8 cellular contexts compared by ENCODE assay signal in the genomic region with DNA sequence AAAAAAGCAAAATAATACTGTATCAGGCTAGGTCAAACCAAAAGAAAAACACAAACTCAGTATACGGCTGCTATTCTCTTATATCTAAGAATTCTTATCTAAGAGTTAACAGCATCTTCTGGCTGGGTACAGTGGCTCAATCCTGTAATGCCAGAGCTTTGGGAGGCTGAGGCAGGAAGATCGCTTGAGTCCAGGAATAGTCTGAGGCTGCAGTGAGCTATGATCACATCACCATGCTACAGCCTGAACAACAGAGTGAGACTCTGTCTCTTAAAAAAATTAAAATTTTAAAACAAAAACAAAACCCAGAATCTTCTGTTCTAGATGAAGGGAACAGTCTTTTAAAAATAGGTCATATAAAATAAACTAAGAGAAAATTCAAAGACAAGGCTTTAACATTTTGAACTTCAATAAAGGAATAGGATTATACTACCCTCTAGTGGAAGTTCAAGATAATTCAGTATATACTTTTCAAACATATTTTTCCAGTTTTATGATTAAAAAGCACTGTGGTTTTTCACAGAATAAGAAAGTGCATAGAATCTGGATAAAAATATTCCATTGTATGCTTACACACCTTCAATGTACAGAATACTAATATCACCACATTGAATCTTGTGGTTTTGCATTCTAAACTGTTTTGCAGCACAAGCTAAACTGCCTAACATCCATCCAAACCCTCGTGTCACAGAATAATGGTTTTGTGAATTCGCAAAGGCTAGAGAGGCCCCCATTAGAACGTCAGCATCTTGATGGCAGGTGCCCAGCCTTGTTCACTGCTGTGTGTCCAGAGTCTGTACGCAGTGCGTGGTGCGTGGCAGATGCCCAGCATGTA. TPM values are rescaled to one million over a fixed set of nuclear protein-coding genes. Genes with fewer than 3 reads are reported as not detected.
DNase-seq lines count a peak whose midpoint lies in the region; ATAC-seq and TF ChIP-seq lines count a peak whose summit lies in the region.

No MANE protein-coding gene starts in this region.

- H4K8ac ChIP-seq in H9 (replicated peaks; ENCODE audit: insufficient read length, low read depth, low read length), result no peak overlapping the region

- TF ChIP-seq CTCF in H9 (conservative IDR thresholded peaks at IDR 0.05), result peak; percentile 84
- peak in 5 of 6 experiments; percentile 24 to 73 (median 70) for TF ChIP-seq CTCF in esophagus squamous epithelium (IDR thresholded peaks at IDR 0.05)

- H3K4me3 Mint-ChIP-seq in H9, result no peak overlapping the region

- intact Hi-C loops in esophagus squamous epithelium (cut with DNase I), result no loop called here

- no peaks in the 10 kb centered on the region for H3K23me2 ChIP-seq in H9 (ENCODE audit: insufficient read length, low read depth, low read length, poor library complexity, severe bottlenecking)

- H3K56ac ChIP-seq in H9 (ENCODE audit: insufficient read length, low read depth, low read length), result no peak overlapping the region

- H3K79me1 ChIP-seq in H9 (ENCODE audit: insufficient read depth, low read depth, low read length, poor library complexity, severe bottlenecking), result no peaks in the 10 kb centered on the region

- H3K9me3 Mint-ChIP-seq in H9, result no peaks in the 10 kb centered on the region

- H2BK120ac ChIP-seq in H9 (ENCODE audit: low read depth, low read length, poor library complexity, severe bottlenecking), result no peak overlapping the region

- no peaks in the 10 kb centered on the region for H4K20me1 ChIP-seq in H9 (ENCODE audit: control insufficient read depth, insufficient read depth, insufficient read length)

- H3K18ac ChIP-seq in H9 (ENCODE audit: insufficient read length, low read depth, low read length), result no peak overlapping the region

- no peak for DNase-seq in H9
- DNase-seq in RPMI7951 (ENCODE audit: low read depth), result peak; percentile 29
- DNase-seq in esophagus squamous epithelium (lab: John Stamatoyannopoulos, UW), result no peak
- DNase-seq in Ammon's horn (ENCODE audit: low spot score), result no peak

- H3K4me1 ChIP-seq in ACC112 (ENCODE audit: control insufficient read depth, insufficient read depth, low read length, unreplicated experiment) (peaks cover 43% of the 10 kb centered on the region), H9 (ENCODE audit: insufficient read depth, low read length) (no peaks in the 10 kb centered on the region), esophagus squamous epithelium (peaks cover 8 to 36% (median 22%) of the 10 kb centered on the region in 3 donors), rectal smooth muscle tissue (ENCODE audit: control insufficient read depth, insufficient read depth, low read length) (peaks cover 14% of the 10 kb centered on the region)

- no peak overlapping the region for H3K23ac ChIP-seq in H9 (ENCODE audit: insufficient read length, low read depth, low read length)

- no peak overlapping the region for H3K14ac ChIP-seq in H9 (ENCODE audit: insufficient read depth, low read length)

- H2AK5ac ChIP-seq in H9 (ENCODE audit: insufficient read length, low read length), result no peak overlapping the region

- no peaks in the 10 kb centered on the region for H3K36me3 ChIP-seq in ACC112 (ENCODE audit: insufficient read depth, low read length)
- peaks cover 0 to 24% (median 0%) of the 10 kb centered on the region in 3 donors for H3K36me3 ChIP-seq in esophagus squamous epithelium
- H3K36me3 ChIP-seq in rectal smooth muscle tissue (ENCODE audit: control insufficient read depth, insufficient read depth, low read length), result peaks cover 2% of the 10 kb centered on the region

- H3K27me3 ChIP-seq in ACC112 (ENCODE audit: insufficient read depth, low read length) (no peaks in the 10 kb centered on the region), H9 (ENCODE audit: insufficient read depth, low read length) (no peaks in the 10 kb centered on the region), esophagus squamous epithelium (no peaks in the 10 kb centered on the region), rectal smooth muscle tissue (ENCODE audit: control insufficient read depth, insufficient read depth, low read length) (no peaks in the 10 kb centered on the region)

- TF ChIP-seq POLR2A in esophagus squamous epithelium (IDR thresholded peaks at IDR 0.05), result no peak
- TF ChIP-seq POLR2A in GM18505 (IDR thresholded peaks at IDR 0.05; ENCODE audit: borderline replicate concordance, extremely low read depth, insufficient read depth, insufficient read length), result no peak

- no peak overlapping the region for H2BK15ac ChIP-seq in H9 (ENCODE audit: low read depth, low read length)

- no peak overlapping the region for H3K4me3 ChIP-seq in ACC112 (ENCODE audit: low read depth, low read length)
- no peak overlapping the region for H3K4me3 ChIP-seq in esophagus squamous epithelium
- no peak overlapping the region for H3K4me3 ChIP-seq in rectal smooth muscle tissue (ENCODE audit: low read length)

- H2AFZ ChIP-seq in ACC112 (ENCODE audit: low read length, unreplicated experiment) (no peak overlapping the region), H9 (ENCODE audit: low read length) (no peak overlapping the region)

- H3K9me3 ChIP-seq in H9 (ENCODE audit: control insufficient read depth, low read depth, low read length) (no peaks in the 10 kb centered on the region), esophagus squamous epithelium (no peaks in the 10 kb centered on the region)

- no peak overlapping the region for H3K4ac ChIP-seq in H9 (ENCODE audit: low read depth, low read length)

- no peak overlapping the region for H3T11ph ChIP-seq in H9 (ENCODE audit: low read length)

- H3K27ac ChIP-seq in ACC112 (ENCODE audit: low read depth, low read length) (peak overlapping the region; percentile 43; the same call in 1 of the 2 replicates), H9 (ENCODE audit: insufficient read length, low read depth, low read length) (no peak overlapping the region), esophagus squamous epithelium (peak overlapping the region in 2 of 4 donors; percentile 3 to 47), rectal smooth muscle tissue (ENCODE audit: low read depth, low read length) (peak overlapping the region; percentile 23)

- H2BK5ac ChIP-seq in H9 (ENCODE audit: insufficient read length, low read length), result no peak overlapping the region

- H3K9ac ChIP-seq in H9 (ENCODE audit: extremely low read depth, insufficient read length, low read length) (no peak overlapping the region), rectal smooth muscle tissue (ENCODE audit: low read length) (no peak overlapping the region)

- H3K79me2 ChIP-seq in ACC112 (ENCODE audit: control insufficient read depth, insufficient read depth, low read length, unreplicated experiment) (peaks cover 4% of the 10 kb centered on the region), H9 (ENCODE audit: insufficient read depth, low read length) (no peaks in the 10 kb centered on the region)

- H4K5ac ChIP-seq in H9 (ENCODE audit: insufficient read length, low read depth, low read length), result no peak overlapping the region

- peaks cover 11% of the 10 kb centered on the region in 2 experiments for H3K4me1 Mint-ChIP-seq in H9

- WGBS in H9 (ENCODE audit: extremely low coverage, insufficient read length, low lambda C conversion rate), result no CpG with 5 or more reads among the region's 8 CpGs
- WGBS in esophagus squamous epithelium, 2 donors, result 69 to 72% methylated on average over 8 of the region's 8 CpGs

- no peak overlapping the region for H2BK20ac ChIP-seq in H9 (ENCODE audit: low read depth, low read length, poor library complexity, severe bottlenecking)

- no peak overlapping the region; a peak in 1 of 7 replicates for H3K27ac Mint-ChIP-seq in H9

- H3K36me3 Mint-ChIP-seq in H9 (ENCODE audit: insufficient read depth in 1 of 3, low read depth in 3 of 3), result peaks cover 0 to 5% (median 0%) of the 10 kb centered on the region in 3 experiments; a peak in 2 of 7 replicates

- no peak overlapping the region for H3K4me2 ChIP-seq in H9 (ENCODE audit: insufficient read depth, insufficient read length, low read length)

- no peak overlapping the region for H4K91ac ChIP-seq in H9 (ENCODE audit: insufficient read length, low read depth, low read length)

- H2BK12ac ChIP-seq in H9 (ENCODE audit: insufficient read length, low read depth, low read length), result no peak overlapping the region

- ATAC-seq in HG02610 (IDR thresholded peaks at IDR 0.05; ENCODE audit: unreplicated experiment) (no peak), GM18505 (IDR thresholded peaks at IDR 0.05; ENCODE audit: unreplicated experiment) (no peak)

- H3K27me3 Mint-ChIP-seq in H9 (ENCODE audit: low read depth), result no peaks in the 10 kb centered on the region; the same call in 1 of the 2 replicates

RNA-seq across cellular contexts. Expression of a gene that starts 39.3 kb away (rescaled TPM):
- total RNA-seq in H9 (2021) (12.9 and 13.2 TPM in 2 replicates), esophagus squamous epithelium (10 to 100 TPM in 1 of 4 donors, 1 to 10 TPM in 3; 5.2 to 14.7 (median 7.5) TPM)
- 5.5 and 6.4 TPM in 2 replicates for total RNA-seq in RPMI7951 (2014; rRNA removed; shearing (Covaris generic))
